ENCODE assay signal across 23 cellular contexts in genomic region chr15:40277472-40277871, GRCh38. TPM values are rescaled to one million over a fixed set of nuclear protein-coding genes. Genes with fewer than 3 reads are reported as not detected.
DNase-seq lines count a peak whose midpoint lies in the region; ATAC-seq, FAIRE-seq and TF ChIP-seq lines count a peak whose summit lies in the region.
"Had no signal": no experiment of that assay in that cellular context is flagged by ENCODE, and none has a peak within 500 bp of the region (broad histone marks: within the 10 kb centered on the region; RNA-seq: fewer than 3 reads in every experiment).

No MANE protein-coding gene starts in this region.

- H2AFZ ChIP-seq in GM23338 (no peak overlapping the region), GM12878 (ENCODE audit: control insufficient read depth, low read depth, low read length) (no peak overlapping the region)

- no peak for TF ChIP-seq EP300 in GM12878 (IDR thresholded peaks at IDR 0.05; ENCODE audit: borderline replicate concordance in 1 of 2, control insufficient read depth in 1 of 2, low read depth in 2 of 2, low read length in 2 of 2)

- H3K27ac ChIP-seq in GM23338 (ENCODE audit: low read depth): no peak overlapping the region
- no peak overlapping the region for H3K27ac ChIP-seq in GM12878 (ENCODE audit: control insufficient read depth, insufficient read depth)
- no peak overlapping the region for H3K27ac ChIP-seq in prostate gland
- H3K27ac ChIP-seq: adrenal gland, heart left ventricle, HL-60, left lung, neutrophil had no signal

- H3K4me1 ChIP-seq in GM23338 (ENCODE audit: insufficient read depth) (peaks cover 28% of the 10 kb centered on the region), GM12878 (ENCODE audit: control insufficient read depth, insufficient read depth, low read length) (peaks cover 11% of the 10 kb centered on the region), prostate gland (replicated peaks) (no peaks in the 10 kb centered on the region)

- ATAC-seq in GM23338 (no peak), GM12878 (no peak), HG03342 (IDR thresholded peaks at IDR 0.05; ENCODE audit: unreplicated experiment) (no peak)
- ATAC-seq in activated T-helper 17 cell treated with anti-CD3 and anti-CD28 coated beads, Interleukin-2, amount 50 U/mL, for 72 hours (replicated peaks): no peak
- ATAC-seq: activated CD8-positive, alpha-beta memory T cell treated with anti-CD3 and anti-CD28 coated beads, Interleukin-2, amount 10 ng/mL, durations not matched to agents 7 days and 5 days; heart left ventricle; left lung had no signal

- no peaks in the 10 kb centered on the region; the same call in 2 of the 3 replicates for H3K36me3 Mint-ChIP-seq in GM23338 (ENCODE audit: low read depth)
- H3K36me3 Mint-ChIP-seq in activated T-helper 17 cell treated with anti-CD3 and anti-CD28 coated beads, Interleukin-2, amount 50 U/mL, for 72 hours (ENCODE audit: low read depth): no peaks in the 10 kb centered on the region
- H3K36me3 Mint-ChIP-seq: activated CD8-positive, alpha-beta memory T cell treated with anti-CD3 and anti-CD28 coated beads, Interleukin-2, amount 10 ng/mL, durations not matched to agents 7 days and 5 days had no signal

- H3K36me3 ChIP-seq in GM23338 (ENCODE audit: insufficient read depth) (no peaks in the 10 kb centered on the region), GM12878 (ENCODE audit: control insufficient read depth in 2 of 2, insufficient read depth in 2 of 2, low read length in 1 of 2) (no peaks in the 10 kb centered on the region), prostate gland (no peaks in the 10 kb centered on the region)
- H3K36me3 ChIP-seq: adrenal gland, heart left ventricle, left lung, neutrophil had no signal

- in situ Hi-C loops in GM12878 (cut with MboI): loop anchor here (5.0 to 10.0 kb wide), 3 partner anchors 35 to 493 kb away; partner anchors contain the start of gene FSIP1

- no peak for TF ChIP-seq POLR2A in GM12878 (IDR thresholded peaks at IDR 0.05; ENCODE audit: low read depth, low read length)
- no peak for TF ChIP-seq POLR2A in prostate gland (IDR thresholded peaks at IDR 0.05)

- intact Hi-C loops in GM12878 (cut with micrococcal nuclease; ENCODE audit: unreplicated experiment) (loop anchor here (5.0 to 10.0 kb wide), 3 partner anchors 145 to 393 kb away; partner anchors contain the start of gene BMF), prostate gland (cut with DNase I) (loop anchor here (5.0 kb wide), 1 partner anchor 60 kb away; no protein-coding TSS in a partner anchor)

- CTCF ChIA-PET in GM12878 (lab: Yijun Ruan, JAX): interaction anchor here (0.6 to 11.7 kb wide), 12 partner anchors 12 to 355 kb away, joined by 3 to 296 read pairs (median 18); partner anchors contain the start of genes CCDC9B and PLCB2

- H3K9me2 ChIP-seq in GM23338 (ENCODE audit: insufficient read depth): no peaks in the 10 kb centered on the region

- H3K9me3 ChIP-seq in GM12878 (replicated peaks; ENCODE audit: control insufficient read depth, insufficient read depth, low read length) (no peaks in the 10 kb centered on the region), prostate gland (no peaks in the 10 kb centered on the region)
- H3K9me3 ChIP-seq: adrenal gland, heart left ventricle, left lung, neutrophil had no signal

- no peak overlapping the region for H3K4me3 Mint-ChIP-seq in GM23338
- no peak overlapping the region for H3K4me3 Mint-ChIP-seq in activated T-helper 17 cell treated with anti-CD3 and anti-CD28 coated beads, Interleukin-2, amount 50 U/mL, for 72 hours
- H3K4me3 Mint-ChIP-seq: activated CD8-positive, alpha-beta memory T cell treated with anti-CD3 and anti-CD28 coated beads, Interleukin-2, amount 10 ng/mL, durations not matched to agents 7 days and 5 days had no signal

- no peak for TF ChIP-seq CTCF in GM23338 (conservative IDR thresholded peaks at IDR 0.05; ENCODE audit: low read depth in 2 of 2)
- TF ChIP-seq CTCF in GM12878 (IDR thresholded peaks at IDR 0.05 in 2 of 3, conservative IDR thresholded peaks at IDR 0.05 in 1 of 3; ENCODE audit: control insufficient read depth in 2 of 3, extremely low read depth in 1 of 3, insufficient read depth in 1 of 3, low read depth in 3 of 3, low read length in 3 of 3): no peak
- no peak for TF ChIP-seq CTCF in prostate gland (IDR thresholded peaks at IDR 0.05)

- TF ChIP-seq RAD21 in GM12878 (IDR thresholded peaks at IDR 0.05; ENCODE audit: insufficient read depth, low read depth, low read length): no peak

- no peak for FAIRE-seq in GM12878 (lab: Jason Lieb, UNC)
- FAIRE-seq: G401.6 had no signal

- no TSS peak for BruUV-seq in GM12878 (replicated peaks; lab: Mats Ljungman, UMichigan)

- H4K20me1 ChIP-seq in GM23338 (replicated peaks; ENCODE audit: insufficient read depth) (no peaks in the 10 kb centered on the region), GM12878 (ENCODE audit: control insufficient read depth, insufficient read depth) (no peaks in the 10 kb centered on the region; the same call in 1 of the 2 replicates)

- SMC1A ChIA-PET in GM12878 (lab: Charles Lee; ENCODE audit: uncharacterized antibody, unreplicated experiment): interaction anchor here (1.0 to 4.8 kb wide), 5 partner anchors 12 to 232 kb away, joined by 3 to 83 read pairs (median 26); partner anchors contain the start of gene PLCB2

- no peak for DNase-seq in GM23338 (ENCODE audit: low spot score)
- DNase-seq in NOMO-1 treated with DMSO at 0.1 percent for 48 hours (lab: John Stamatoyannopoulos, UW; ENCODE audit: unreplicated experiment): peak; percentile 45
- no peak for DNase-seq in GM12878 (ENCODE audit: low read depth, low spot score)
- DNase-seq in retina: peak; percentile 5
- DNase-seq in prostate gland (ENCODE audit: low spot score): no peak
- no peak for DNase-seq in ureter (ENCODE audit: low spot score)
- DNase-seq: activated CD4-positive, alpha-beta T cell treated with anti-CD3 and anti-CD28 coated beads for 4 hours; activated CD8-positive, alpha-beta memory T cell treated with anti-CD3 and anti-CD28 coated beads, Interleukin-2, amount 10 ng/mL, durations not matched to agents 7 days and 5 days; activated effector memory CD4-positive, alpha-beta T cell treated with Interleukin-2 at 50 U/mL for 16 hours; adrenal gland; heart left ventricle; NCI-H187 treated with DMSO at 0.1 percent for 48 hours; NCI-H345; stimulated activated CD4-positive, alpha-beta T cell treated with anti-CD3 and anti-CD28 coated beads, Interleukin-12 subunit alpha, Interleukin-12 subunit beta, amount 100 ng/mL, for 4 hours had no signal

- H3K4me2 ChIP-seq in GM23338: 0 out of 2 replicates have a peak overlapping the region, but pooled peaks have one; percentile 32
- H3K4me2 ChIP-seq in GM12878 (ENCODE audit: control insufficient read depth, insufficient read depth): 0 out of 2 replicates have a peak overlapping the region, but pooled peaks have one; percentile 1

- peaks cover 16% of the 10 kb centered on the region for H3F3A ChIP-seq in GM23338 (replicated peaks; ENCODE audit: low read depth)

- H3K27me3 ChIP-seq in GM23338 (ENCODE audit: insufficient read depth) (peaks cover 43% of the 10 kb centered on the region), GM12878 (replicated peaks in 1 of 2; ENCODE audit: control insufficient read depth in 2 of 2, insufficient read depth in 2 of 2, low read length in 1 of 2) (peaks cover 1 to 9% of the 10 kb centered on the region in 2 experiments; a peak in 3 of 4 replicates), prostate gland (replicated peaks; ENCODE audit: insufficient read depth) (peaks cover 8% of the 10 kb centered on the region)

- no peak overlapping the region for H3K27ac Mint-ChIP-seq in GM23338
- no peak overlapping the region for H3K27ac Mint-ChIP-seq in activated T-helper 17 cell treated with anti-CD3 and anti-CD28 coated beads, Interleukin-2, amount 50 U/mL, for 72 hours
- H3K27ac Mint-ChIP-seq: activated CD8-positive, alpha-beta memory T cell treated with anti-CD3 and anti-CD28 coated beads, Interleukin-2, amount 10 ng/mL, durations not matched to agents 7 days and 5 days had no signal

- H3K4me1 Mint-ChIP-seq in GM23338: peaks cover 48% of the 10 kb centered on the region
- H3K4me1 Mint-ChIP-seq in activated T-helper 17 cell treated with anti-CD3 and anti-CD28 coated beads, Interleukin-2, amount 50 U/mL, for 72 hours: no peaks in the 10 kb centered on the region

- POLR2A ChIA-PET in GM12878 (lab: Charles Lee): no interaction called here

- H3K9ac ChIP-seq in GM12878 (ENCODE audit: control insufficient read depth, insufficient read depth, low read length): no peak overlapping the region

- H3K79me2 ChIP-seq in GM23338 (replicated peaks; ENCODE audit: insufficient read depth) (no peaks in the 10 kb centered on the region), GM12878 (ENCODE audit: control insufficient read depth, insufficient read depth, low read length) (no peaks in the 10 kb centered on the region)

- RAD21 ChIA-PET in GM12878 (lab: Charles Lee; ENCODE audit: unreplicated experiment): interaction anchor here (0.8 to 5.7 kb wide), 6 partner anchors 32 to 232 kb away, joined by 3 to 93 read pairs (median 9); partner anchors contain the start of genes CCDC9B and PLCB2

- 14% methylated on average over 16 of the region's 16 CpGs for WGBS in GM12878 (ENCODE audit: insufficient coverage, insufficient replicate concordance, low lambda C conversion rate, missing lambda C conversion rate)
- WGBS in prostate gland: 65% methylated on average over 16 of the region's 16 CpGs

- H3K9me3 Mint-ChIP-seq in GM23338: no peaks in the 10 kb centered on the region
- H3K9me3 Mint-ChIP-seq in activated T-helper 17 cell treated with anti-CD3 and anti-CD28 coated beads, Interleukin-2, amount 50 U/mL, for 72 hours: no peaks in the 10 kb centered on the region

- H3K4me3 ChIP-seq in GM23338 (no peak overlapping the region), GM12878 (no peak overlapping the region; the same call in 1 of the 2 replicates), prostate gland (no peak overlapping the region)
- H3K4me3 ChIP-seq: adrenal gland, left lung had no signal

- H3K27me3 Mint-ChIP-seq in GM23338 (ENCODE audit: insufficient read depth, low read depth, poor library complexity): peaks cover 46% of the 10 kb centered on the region
- peaks cover 13% of the 10 kb centered on the region for H3K27me3 Mint-ChIP-seq in activated T-helper 17 cell treated with anti-CD3 and anti-CD28 coated beads, Interleukin-2, amount 50 U/mL, for 72 hours

RNA-seq across cellular contexts. Expression of gene ANKRD63, which starts 5.4 kb away (rescaled TPM):
- 0.59 and 0.74 TPM in 2 replicates for total RNA-seq in GM23338 (2014; rRNA removed; shearing (Covaris generic))
- polyA plus RNA-seq in GM23338 (2016; fragmentation: Nextera tagmentation; extraction: Ambion mirVana) (not detected in 2 replicates), GM12878 (2011; rRNA removed) (not detected in 2 replicates), GM12878 (2014; fragmentation: Illumina TruSeq; extraction: Trizol) (not detected in 2 replicates), GM12878 (2014; fragmentation: Nextera tagmentation; extraction: Ambion mirVana) (not detected), GM12878 (2014; rRNA removed) (not detected in 2 replicates), GM12878 (2016; fragmentation: Nextera tagmentation; extraction: Ambion mirVana) (not detected)
- not detected in 2 replicates for total RNA-seq in GM12878 (2013; cell fraction: nucleolus; rRNA removed)
- total RNA-seq in GM12878 (2014; rRNA removed) (not detected in 2 replicates), GM12878 (2014; rRNA removed; fragmentation: Illumina TruSeq; extraction: Trizol) (not detected in 2 replicates), GM12878 (2021) (not detected in 2 replicates), prostate gland (1 to 10 TPM in 1 of 2 donors, not detected in 1; 2.7 TPM), ureter (not detected)
- not detected for polyA plus RNA-seq in GM12878 (2011; ENCODE audit: low read depth)
- not detected in 2 replicates for polyA plus RNA-seq in GM12878 (2011; cell fraction: cytosol; rRNA removed)
- not detected in 2 replicates for polyA plus RNA-seq in GM12878 (2011; cell fraction: nucleus; rRNA removed)
- polyA plus RNA-seq in GM12878 (2012): not detected in 2 replicates
- polyA minus RNA-seq in GM12878 (2011; rRNA and poly(A)+ RNA removed): not detected in 2 replicates
- polyA minus RNA-seq in GM12878 (2011; cell fraction: cytosol; rRNA and poly(A)+ RNA removed): not detected in 2 replicates
- not detected in 2 replicates for polyA minus RNA-seq in GM12878 (2011; cell fraction: nucleus; rRNA and poly(A)+ RNA removed)
- total RNA-seq in activated T-helper 17 cell treated with anti-CD3 and anti-CD28 coated beads, Interleukin-2, amount 50 U/mL, for 72 hours: not detected
- total RNA-seq: activated CD8-positive, alpha-beta memory T cell treated with anti-CD3 and anti-CD28 coated beads, Interleukin-2, amount 10 ng/mL, durations not matched to agents 7 days and 5 days; adrenal gland; left lung; MCF 10A; RPMI7951; urinary bladder had no signal
- polyA plus RNA-seq: adrenal gland, heart left ventricle, urinary bladder had no signal

RNA-seq across cellular contexts. Expression of gene PLCB2, which starts 30.3 kb away (rescaled TPM):
- total RNA-seq in GM23338 (2014; rRNA removed; shearing (Covaris generic)): 8.5 and 13.8 TPM in 2 replicates
- polyA plus RNA-seq in GM23338 (2016; fragmentation: Nextera tagmentation; extraction: Ambion mirVana): 7.5 and 9.5 TPM in 2 replicates
- 14.1 and 15.6 TPM in 2 replicates for total RNA-seq in GM12878 (2013; cell fraction: nucleolus; rRNA removed)
- total RNA-seq in GM12878 (2014; rRNA removed): 18.5 and 25.2 TPM in 2 replicates
- 13.2 and 13.9 TPM in 2 replicates for total RNA-seq in GM12878 (2014; rRNA removed; fragmentation: Illumina TruSeq; extraction: Trizol)
- total RNA-seq in GM12878 (2021): 33.8 and 39.4 TPM in 2 replicates
- polyA plus RNA-seq in GM12878 (2011; ENCODE audit: low read depth): 8.1 TPM
- 0.88 and 1.2 TPM in 2 replicates for polyA plus RNA-seq in GM12878 (2011; rRNA removed)
- 1.5 and 2.6 TPM in 2 replicates for polyA plus RNA-seq in GM12878 (2011; cell fraction: cytosol; rRNA removed)
- 10.9 and 16.6 TPM in 2 replicates for polyA plus RNA-seq in GM12878 (2011; cell fraction: nucleus; rRNA removed)
- polyA plus RNA-seq in GM12878 (2012): 17.2 and 21.1 TPM in 2 replicates
- 17.4 and 24.7 TPM in 2 replicates for polyA plus RNA-seq in GM12878 (2014; fragmentation: Illumina TruSeq; extraction: Trizol)
- 1 to 10 TPM; 1.3 to 2.4 TPM for polyA plus RNA-seq in GM12878 (2014; fragmentation: Nextera tagmentation; extraction: Ambion mirVana)
- polyA plus RNA-seq in GM12878 (2014; rRNA removed): 32.6 and 34.4 TPM in 2 replicates
- polyA plus RNA-seq in GM12878 (2016; fragmentation: Nextera tagmentation; extraction: Ambion mirVana): 1 to 10 TPM; 6.9 to 7.4 TPM
- 0.95 and 2.7 TPM in 2 replicates for polyA minus RNA-seq in GM12878 (2011; rRNA and poly(A)+ RNA removed)
- 0.67 and 3.2 TPM in 2 replicates for polyA minus RNA-seq in GM12878 (2011; cell fraction: cytosol; rRNA and poly(A)+ RNA removed)
- 2.4 and 3.3 TPM in 2 replicates for polyA minus RNA-seq in GM12878 (2011; cell fraction: nucleus; rRNA and poly(A)+ RNA removed)
- 10 to 100 TPM in 1 of 2 donors, 1 to 10 TPM in 1; 1.5 to 13.0 TPM for total RNA-seq in prostate gland
- 26.9 TPM for total RNA-seq in ureter
- 100 to 1,000 TPM; 111 to 116 TPM for total RNA-seq in activated T-helper 17 cell treated with anti-CD3 and anti-CD28 coated beads, Interleukin-2, amount 50 U/mL, for 72 hours

RNA-seq across cellular contexts. Expression of gene PAK6, which starts 38.6 kb away (rescaled TPM):
- total RNA-seq in GM23338 (2014; rRNA removed; shearing (Covaris generic)): 6.6 and 20.0 TPM in 2 replicates
- polyA plus RNA-seq in GM23338 (2016; fragmentation: Nextera tagmentation; extraction: Ambion mirVana) (2.4 and 2.9 TPM in 2 replicates), GM12878 (2011; rRNA removed) (0.03 and 0.07 TPM in 2 replicates), GM12878 (2014; fragmentation: Illumina TruSeq; extraction: Trizol) (0.16 and 0.25 TPM in 2 replicates), GM12878 (2014; fragmentation: Nextera tagmentation; extraction: Ambion mirVana) (under 1 TPM in 1 of 2 experiments, not detected in 1; 0.07 TPM), GM12878 (2014; rRNA removed) (0.92 and 1.3 TPM in 2 replicates), GM12878 (2016; fragmentation: Nextera tagmentation; extraction: Ambion mirVana) (under 1 TPM in 1 of 2 experiments, not detected in 1; 0.27 TPM)
- total RNA-seq in GM12878 (2013; cell fraction: nucleolus; rRNA removed): 2.2 and 2.5 TPM in 2 replicates
- total RNA-seq in GM12878 (2014; rRNA removed) (0.40 and 1.2 TPM in 2 replicates), GM12878 (2014; rRNA removed; fragmentation: Illumina TruSeq; extraction: Trizol) (0.14 and 0.36 TPM in 2 replicates), GM12878 (2021) (0.59 and 0.77 TPM in 2 replicates), prostate gland (100 to 1,000 TPM in 1 of 2 donors, 10 to 100 TPM in 1; 13.8 to 190 TPM), ureter (29.5 TPM)
- 0.14 TPM for polyA plus RNA-seq in GM12878 (2011; ENCODE audit: low read depth)
- polyA plus RNA-seq in GM12878 (2011; cell fraction: cytosol; rRNA removed): 0.28 and 0.38 TPM in 2 replicates
- polyA plus RNA-seq in GM12878 (2011; cell fraction: nucleus; rRNA removed): 0.15 and 0.51 TPM in 2 replicates
- polyA plus RNA-seq in GM12878 (2012): 0.27 and 0.30 TPM in 2 replicates
- 0.26 and 0.37 TPM in 2 replicates for polyA minus RNA-seq in GM12878 (2011; rRNA and poly(A)+ RNA removed)
- polyA minus RNA-seq in GM12878 (2011; cell fraction: cytosol; rRNA and poly(A)+ RNA removed): not detected in 2 replicates
- polyA minus RNA-seq in GM12878 (2011; cell fraction: nucleus; rRNA and poly(A)+ RNA removed): 0.73 and 1.3 TPM in 2 replicates
- 1 to 10 TPM in 1 of 2 donors, under 1 TPM in 1; 0.42 to 1.4 TPM for total RNA-seq in activated T-helper 17 cell treated with anti-CD3 and anti-CD28 coated beads, Interleukin-2, amount 50 U/mL, for 72 hours

RNA-seq across cellular contexts. Expression of gene INAFM2, which starts 46.0 kb away (rescaled TPM):
- total RNA-seq in GM23338 (2014; rRNA removed; shearing (Covaris generic)): 32.7 and 33.0 TPM in 2 replicates
- 18.1 and 20.0 TPM in 2 replicates for polyA plus RNA-seq in GM23338 (2016; fragmentation: Nextera tagmentation; extraction: Ambion mirVana)
- 2.6 and 3.5 TPM in 2 replicates for total RNA-seq in GM12878 (2013; cell fraction: nucleolus; rRNA removed)
- total RNA-seq in GM12878 (2014; rRNA removed): 3.8 and 5.0 TPM in 2 replicates
- total RNA-seq in GM12878 (2014; rRNA removed; fragmentation: Illumina TruSeq; extraction: Trizol): 3.9 and 5.2 TPM in 2 replicates
- total RNA-seq in GM12878 (2021): 5.2 and 8.1 TPM in 2 replicates
- 2.1 TPM for polyA plus RNA-seq in GM12878 (2011; ENCODE audit: low read depth)
- polyA plus RNA-seq in GM12878 (2011; rRNA removed): 4.0 and 4.2 TPM in 2 replicates
- polyA plus RNA-seq in GM12878 (2011; cell fraction: cytosol; rRNA removed): 1.9 and 2.6 TPM in 2 replicates
- 2.5 and 3.4 TPM in 2 replicates for polyA plus RNA-seq in GM12878 (2011; cell fraction: nucleus; rRNA removed)
- 3.1 and 3.9 TPM in 2 replicates for polyA plus RNA-seq in GM12878 (2012)
- polyA plus RNA-seq in GM12878 (2014; fragmentation: Illumina TruSeq; extraction: Trizol): 3.9 and 5.9 TPM in 2 replicates
- 1 to 10 TPM; 2.0 to 2.4 TPM for polyA plus RNA-seq in GM12878 (2014; fragmentation: Nextera tagmentation; extraction: Ambion mirVana)
- 3.0 and 4.2 TPM in 2 replicates for polyA plus RNA-seq in GM12878 (2014; rRNA removed)
- polyA plus RNA-seq in GM12878 (2016; fragmentation: Nextera tagmentation; extraction: Ambion mirVana): 1 to 10 TPM in 1 of 2 experiments, under 1 TPM in 1; 0.75 to 1.2 TPM
- polyA minus RNA-seq in GM12878 (2011; rRNA and poly(A)+ RNA removed): 1.3 and 1.9 TPM in 2 replicates
- polyA minus RNA-seq in GM12878 (2011; cell fraction: cytosol; rRNA and poly(A)+ RNA removed): 0.62 and 0.80 TPM in 2 replicates
- polyA minus RNA-seq in GM12878 (2011; cell fraction: nucleus; rRNA and poly(A)+ RNA removed): 1.2 and 1.5 TPM in 2 replicates
- total RNA-seq in prostate gland: 10 to 100 TPM; 18.7 to 24.3 TPM
- total RNA-seq in ureter: 26.2 TPM
- 10 to 100 TPM; 10.8 to 11.0 TPM for total RNA-seq in activated T-helper 17 cell treated with anti-CD3 and anti-CD28 coated beads, Interleukin-2, amount 50 U/mL, for 72 hours

Comparison
In these comparisons a context has a peak if more than half of its experiments do, and no peak if none do; other contexts are left out.
1. DNase-seq: peak in NOMO-1 treated with DMSO at 0.1 percent for 48 hours (single experiment) and retina (single experiment); none in GM23338 (single experiment), GM12878 (single experiment), prostate gland (single experiment) and ureter (single experiment).